In the genomic region with DNA sequence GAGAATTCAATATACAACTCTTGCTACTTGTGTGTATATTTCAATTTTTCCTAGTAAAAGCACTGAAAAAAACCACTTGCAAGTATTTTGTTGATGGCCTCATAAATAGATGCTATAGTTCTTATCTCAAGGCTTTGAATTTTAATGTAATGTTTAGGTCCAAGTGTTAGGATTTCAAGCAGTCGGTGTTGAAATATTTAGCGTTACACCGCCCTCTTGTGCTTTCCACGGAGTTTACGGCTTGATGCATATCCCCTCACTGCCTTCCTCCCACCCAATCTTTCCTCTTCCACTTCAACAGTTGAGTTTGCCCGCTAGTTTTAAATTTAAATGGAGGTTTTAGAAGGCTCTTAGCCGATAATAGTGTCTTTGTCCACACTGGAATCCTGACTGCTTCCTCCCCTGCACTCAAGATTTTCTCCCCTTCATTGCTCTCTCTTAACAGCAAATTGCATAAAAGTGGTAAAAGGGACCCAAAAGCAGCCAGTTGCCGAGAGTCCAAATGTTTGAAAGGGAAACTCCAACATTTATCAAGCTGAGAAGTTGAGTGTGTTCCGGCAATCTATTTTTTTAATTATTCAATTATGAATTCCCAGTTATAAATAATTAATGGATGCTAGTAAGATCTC, we compare ENCODE assay signal across 8 cellular contexts. TPM values are rescaled to one million over a fixed set of nuclear protein-coding genes. Genes with fewer than 3 reads are reported as not detected.
DNase-seq lines count a peak whose midpoint lies in the region; ATAC-seq and TF ChIP-seq lines count a peak whose summit lies in the region.

No MANE protein-coding gene starts in this region.

- no peak overlapping the region for H3K27ac ChIP-seq in AG04450 (ENCODE audit: low read depth, low read length)
- H3K27ac ChIP-seq in dorsolateral prefrontal cortex = no peak overlapping the region

- DNase-seq in AG04450 (ENCODE audit: low read depth, low spot score) = no peak
- DNase-seq in GM12865 (ENCODE audit: low read depth) = peak; percentile 36
- peak; percentile 23 for DNase-seq in NCI-H460 (ENCODE audit: extremely low read depth, low read depth)
- peak in 1 of 10 donors; percentile 38 for DNase-seq in dorsolateral prefrontal cortex
- peak; percentile 51 for DNase-seq in retina

- H3K4me3 ChIP-seq in AG04450 (ENCODE audit: low read depth, low read length) (no peak overlapping the region), GM12865 (ENCODE audit: low read depth, low read length) (no peak overlapping the region), dorsolateral prefrontal cortex (no peak overlapping the region)

- TF ChIP-seq CTCF in AG04450 (IDR thresholded peaks at IDR 0.05; ENCODE audit: low read depth, low read length) (peak; percentile 55), GM12865 (IDR thresholded peaks at IDR 0.05; ENCODE audit: insufficient read depth, low read depth, low read length, missing control alignments) (peak; percentile 45), dorsolateral prefrontal cortex (IDR thresholded peaks at IDR 0.05 in 54 of 56, conservative IDR thresholded peaks at IDR 0.05 in 2 of 56; ENCODE audit: low read depth in 1 of 56, partially characterized antibody in 56 of 56) (peak in 55 of 56 donors; percentile 20 to 79 (median 58))

- H3K9me3 ChIP-seq in AG04450 (ENCODE audit: control insufficient read depth, insufficient read depth, low read length) = no peaks in the 10 kb centered on the region; the same call in 1 of the 2 replicates

- peaks cover 23% of the 10 kb centered on the region for H3K27me3 ChIP-seq in AG04450 (ENCODE audit: control insufficient read depth, insufficient read depth, low read length)
- H3K27me3 ChIP-seq in dorsolateral prefrontal cortex = peaks cover 0 to 49% (median 11%) of the 10 kb centered on the region in 45 donors

- intact Hi-C loops in dorsolateral prefrontal cortex (cut with DNase I) = loop anchor here in 1 of 2 donors (2.0 to 5.0 kb wide), 2 partner anchors 95 to 209 kb away; no protein-coding TSS in a partner anchor

- ATAC-seq in HG03159 (IDR thresholded peaks at IDR 0.05; ENCODE audit: unreplicated experiment) (no peak), GM18502 (IDR thresholded peaks at IDR 0.05; ENCODE audit: poor library complexity, unreplicated experiment) (no peak), GM21737 (IDR thresholded peaks at IDR 0.05; ENCODE audit: unreplicated experiment) (no peak)

- CTCF ChIA-PET in AG04450 (lab: Charles Lee) = no interaction called here

- POLR2A ChIA-PET in AG04450 (lab: Yijun Ruan, JAX) = no interaction called here

RNA-seq across cellular contexts. Expression of gene HTATIP2, which starts 25.9 kb away (rescaled TPM):
- polyA plus RNA-seq in AG04450 (2011; rRNA removed) = 29.2 and 39.8 TPM in 2 replicates
- polyA minus RNA-seq in AG04450 (2011; rRNA and poly(A)+ RNA removed) = 16.2 and 17.0 TPM in 2 replicates
- total RNA-seq in NCI-H460 (2014; rRNA removed; shearing (Covaris generic)) = 149 and 199 TPM in 2 replicates
- 59.6 and 86.9 TPM in 2 replicates for polyA plus RNA-seq in NCI-H460 (2014; cell fraction: nucleus; rRNA removed)
- total RNA-seq in dorsolateral prefrontal cortex = 10 to 100 TPM; 12.7 to 59.9 (median 25.5) TPM

RNA-seq across cellular contexts. Expression of gene PRMT3, which starts 49.9 kb away (rescaled TPM):
- polyA plus RNA-seq in AG04450 (2011; rRNA removed) = 11.6 and 14.8 TPM in 2 replicates
- 4.7 and 10.8 TPM in 2 replicates for polyA minus RNA-seq in AG04450 (2011; rRNA and poly(A)+ RNA removed)
- 46.2 and 49.0 TPM in 2 replicates for total RNA-seq in NCI-H460 (2014; rRNA removed; shearing (Covaris generic))
- polyA plus RNA-seq in NCI-H460 (2014; cell fraction: nucleus; rRNA removed) = 38.2 and 45.5 TPM in 2 replicates
- total RNA-seq in dorsolateral prefrontal cortex = 10 to 100 TPM; 12.6 to 34.9 (median 19.9) TPM
